ENCODE assay signal across 22 cellular contexts in genomic region chr12:24537241-24537860, GRCh38.
DNase-seq lines count a peak whose midpoint lies in the region; ATAC-seq, FAIRE-seq and TF ChIP-seq lines count a peak whose summit lies in the region.
"Had no signal": no experiment of that assay in that cellular context is flagged by ENCODE, and none has a peak within 500 bp of the region (broad histone marks: within the 10 kb centered on the region; RNA-seq: fewer than 3 reads in every experiment).

No MANE protein-coding gene starts in this region.

- WGBS in K562 (ENCODE audit: insufficient coverage, low coverage, missing lambda C conversion rate) = 3% methylated on average over 3 of the region's 3 CpGs
- no CpG with 5 or more reads among the region's 3 CpGs for WGBS in mesendoderm (ENCODE audit: extremely low coverage, insufficient coverage, low lambda C conversion rate)

- POLR2A ChIA-PET in K562 (lab: Yijun Ruan, JAX) = no interaction called here
- POLR2A ChIA-PET in PC-3 (lab: Charles Lee; ENCODE audit: unreplicated experiment) = no interaction called here

- H3K9ac ChIP-seq in K562 (ENCODE audit: insufficient read depth in 1 of 2, low read depth in 2 of 2, low read length in 2 of 2) (no peak overlapping the region), mesendoderm (ENCODE audit: low read length) (no peak overlapping the region), PC-3 (ENCODE audit: low read length) (no peak overlapping the region)

- H4K20me1 ChIP-seq in K562 (replicated peaks; ENCODE audit: control insufficient read depth, insufficient read depth, low read length) (no peaks in the 10 kb centered on the region), PC-3 (ENCODE audit: low read length) (no peaks in the 10 kb centered on the region)

- no peaks in the 10 kb centered on the region for H3F3A ChIP-seq in PC-3 (ENCODE audit: low read length, unreplicated experiment)

- H3K4me1 ChIP-seq in K562 (replicated peaks in 1 of 2; ENCODE audit: control insufficient read depth in 2 of 2, insufficient read depth in 2 of 2, low read length in 2 of 2) = no peaks in the 10 kb centered on the region
- no peaks in the 10 kb centered on the region for H3K4me1 ChIP-seq in mesendoderm (ENCODE audit: control insufficient read depth, low read depth, low read length)
- no peaks in the 10 kb centered on the region for H3K4me1 ChIP-seq in PC-3 (ENCODE audit: insufficient read depth, low read length)
- H3K4me1 ChIP-seq: prostate gland, suprapubic skin had no signal

- no peaks in the 10 kb centered on the region for H3K9me1 ChIP-seq in K562 (ENCODE audit: control insufficient read depth, insufficient read depth, low read length)

- H3K36me3 ChIP-seq in K562 (ENCODE audit: control insufficient read depth, insufficient read depth, low read length) = no peaks in the 10 kb centered on the region
- H3K36me3 ChIP-seq in mesendoderm (ENCODE audit: control insufficient read depth, insufficient read depth, low read length) = no peaks in the 10 kb centered on the region
- no peaks in the 10 kb centered on the region for H3K36me3 ChIP-seq in PC-3 (ENCODE audit: low read depth, low read length)
- H3K36me3 ChIP-seq: HAP-1, prostate gland, suprapubic skin had no signal

- TF ChIP-seq CTCF in K562 (IDR thresholded peaks at IDR 0.05 in 2 of 3, conservative IDR thresholded peaks at IDR 0.05 in 1 of 3; ENCODE audit: insufficient read depth in 2 of 3, low read depth in 1 of 3, low read length in 3 of 3) (no peak), PC-3 (conservative IDR thresholded peaks at IDR 0.05; ENCODE audit: low read depth, low read length) (no peak)

- H3K27me3 ChIP-seq in K562 (ENCODE audit: control insufficient read depth in 2 of 2, insufficient read depth in 2 of 2, low read length in 2 of 2) = peaks cover 2 to 4% of the 10 kb centered on the region in 2 experiments; a peak in 2 of 5 replicates
- H3K27me3 ChIP-seq in mesendoderm (ENCODE audit: insufficient read depth, low read length, poor library complexity) = no peaks in the 10 kb centered on the region
- peaks cover 24% of the 10 kb centered on the region for H3K27me3 ChIP-seq in PC-3 (ENCODE audit: low read length)
- H3K27me3 ChIP-seq: suprapubic skin had no signal

- intact Hi-C loops in K562 (cut with micrococcal nuclease) = no loop called here
- intact Hi-C loops in PC-3 (cut with micrococcal nuclease) = no loop called here

- H2AK5ac ChIP-seq in mesendoderm (ENCODE audit: low read length) = no peak overlapping the region

- no peaks in the 10 kb centered on the region for H3K9me2 ChIP-seq in PC-3 (replicated peaks; ENCODE audit: low read length)

- CTCF ChIA-PET in K562 (lab: Yijun Ruan, JAX; ENCODE audit: low intra/inter-chr PET ratio) = no interaction called here
- CTCF ChIA-PET in PC-3 (lab: Charles Lee) = no interaction called here

- H3K18ac ChIP-seq in mesendoderm (ENCODE audit: low read length) = no peak overlapping the region

- no TSS peak for BruUV-seq in K562 (replicated peaks; lab: Mats Ljungman, UMichigan)
- no TSS peak for BruUV-seq in PC-3 (replicated peaks; lab: Mats Ljungman, UMichigan)

- H3K4me3 ChIP-seq in K562 (no peak overlapping the region), mesendoderm (ENCODE audit: low read length) (no peak overlapping the region), PC-3 (ENCODE audit: low read length) (no peak overlapping the region)
- H3K4me3 ChIP-seq: HAP-1, prostate gland, suprapubic skin had no signal

- peak overlapping the region; percentile 93 for H4K8ac ChIP-seq in mesendoderm (ENCODE audit: low read depth, low read length)

- H3K4ac ChIP-seq in mesendoderm (ENCODE audit: low read depth, low read length) = no peak overlapping the region

- no peak for TF ChIP-seq POLR2A in K562 (conservative IDR thresholded peaks at IDR 0.05)

- FAIRE-seq in K562 (lab: Jason Lieb, UNC) = no peak

- DNase-seq in NAMALWA (ENCODE audit: low spot score) (peak; percentile 59), K562 (ENCODE audit: extremely low read depth in 1 of 4, low spot score in 3 of 4) (no peak), mesendoderm (no peak), PC-3 (no peak), epidermal melanocyte (ENCODE audit: insufficient read length, low spot score) (no peak), SIG-M5 (lab: John Stamatoyannopoulos, UW) (no peak)
- DNase-seq in activated T-cell treated with anti-CD3 and anti-CD28 coated beads, Interleukin-2, amount 50 U/mL, for 48 hours = no peak
- DNase-seq: activated CD4-positive, alpha-beta T cell treated with anti-CD3 and anti-CD28 coated beads for 36 hours; activated CD8-positive, alpha-beta memory T cell treated with anti-CD3 and anti-CD28 coated beads, Interleukin-2, amount 10 ng/mL, durations not matched to agents 7 days and 5 days; CD8-positive, alpha-beta memory T cell; DMS79; effector CD4-positive, alpha-beta T cell; NCI-H146; NCI-H774; nephron progenitor cell; T-helper 9 cell had no signal

- H2BK5ac ChIP-seq in mesendoderm (ENCODE audit: low read length) = no peak overlapping the region

- H3K9me3 ChIP-seq in K562 (replicated peaks; ENCODE audit: control insufficient read depth, insufficient read depth, low read depth, low read length) (no peaks in the 10 kb centered on the region), PC-3 (ENCODE audit: low read length) (no peaks in the 10 kb centered on the region)
- H3K9me3 ChIP-seq: HAP-1, prostate gland, suprapubic skin had no signal

- H3K79me1 ChIP-seq in mesendoderm (ENCODE audit: low read length) = no peaks in the 10 kb centered on the region

- H3K27ac ChIP-seq in K562 (ENCODE audit: extremely low read depth, low read depth, low read length) = no peak overlapping the region
- H3K27ac ChIP-seq in mesendoderm (ENCODE audit: low read depth, low read length) = no peak overlapping the region
- peak overlapping the region; percentile 19 for H3K27ac ChIP-seq in temporal lobe (ENCODE audit: low read depth, low read length)
- no peak overlapping the region for H3K27ac ChIP-seq in PC-3 (ENCODE audit: low read length)
- H3K27ac ChIP-seq: prostate gland, suprapubic skin had no signal

- in situ Hi-C loops in K562 (cut with MboI) = no loop called here

- H2AFZ ChIP-seq in K562 (ENCODE audit: low read depth, low read length) (no peak overlapping the region), PC-3 (ENCODE audit: low read length) (no peak overlapping the region)

- no peaks in the 10 kb centered on the region for H3K79me2 ChIP-seq in K562 (ENCODE audit: control insufficient read depth, insufficient read depth, low read length)
- H3K79me2 ChIP-seq in mesendoderm (ENCODE audit: control insufficient read depth, insufficient read depth, low read length) = no peaks in the 10 kb centered on the region
- H3K79me2 ChIP-seq in PC-3 (ENCODE audit: low read length) = no peaks in the 10 kb centered on the region

- no peak overlapping the region for H3K56ac ChIP-seq in mesendoderm (ENCODE audit: low read length)

- H3K23ac ChIP-seq in mesendoderm (ENCODE audit: low read length) = no peak overlapping the region

- TF ChIP-seq EP300 in K562 (IDR thresholded peaks at IDR 0.05; ENCODE audit: low read length) = no peak

- H3K4me2 ChIP-seq in K562 (ENCODE audit: insufficient read depth, low read length) (no peak overlapping the region), mesendoderm (ENCODE audit: low read length) (no peak overlapping the region), PC-3 (ENCODE audit: low read length) (no peak overlapping the region)

- H2BK120ac ChIP-seq in mesendoderm (ENCODE audit: low read depth, low read length) = no peak overlapping the region

- ATAC-seq in K562 (no peak), PC-3 (no peak)
- ATAC-seq: activated CD4-positive, alpha-beta T cell treated with anti-CD3 and anti-CD28 coated beads for 36 hours; activated CD8-positive, alpha-beta memory T cell treated with anti-CD3 and anti-CD28 coated beads, Interleukin-2, amount 10 ng/mL, durations not matched to agents 7 days and 5 days; Panc1; SK-N-SH treated with all-trans-retinoic acid at 6 μM for 48 hours had no signal

- H2BK15ac ChIP-seq in mesendoderm (replicated peaks; ENCODE audit: low read depth) = peak overlapping the region; percentile 36

- H4K5ac ChIP-seq in mesendoderm (ENCODE audit: low read length) = no peak overlapping the region

- no peak for TF ChIP-seq RAD21 in K562 (CRISPR knock-in tag; conservative IDR thresholded peaks at IDR 0.05 in 1 of 2, IDR thresholded peaks at IDR 0.05 in 1 of 2)

TF ChIP-seq in K562, 482 proteins besides CTCF, POLR2A, EP300 and RAD21:
- TF ChIP-seq NFIC (IDR thresholded peaks at IDR 0.05) (0 out of 2 replicates have a peak, but pooled peaks have one; percentile 33), ZNF24 (IDR thresholded peaks at IDR 0.05) (no peak), POLR2H (tag; IDR thresholded peaks at IDR 0.05; ENCODE audit: low read depth) (no peak)
- TF ChIP-seq, protein P1, sequence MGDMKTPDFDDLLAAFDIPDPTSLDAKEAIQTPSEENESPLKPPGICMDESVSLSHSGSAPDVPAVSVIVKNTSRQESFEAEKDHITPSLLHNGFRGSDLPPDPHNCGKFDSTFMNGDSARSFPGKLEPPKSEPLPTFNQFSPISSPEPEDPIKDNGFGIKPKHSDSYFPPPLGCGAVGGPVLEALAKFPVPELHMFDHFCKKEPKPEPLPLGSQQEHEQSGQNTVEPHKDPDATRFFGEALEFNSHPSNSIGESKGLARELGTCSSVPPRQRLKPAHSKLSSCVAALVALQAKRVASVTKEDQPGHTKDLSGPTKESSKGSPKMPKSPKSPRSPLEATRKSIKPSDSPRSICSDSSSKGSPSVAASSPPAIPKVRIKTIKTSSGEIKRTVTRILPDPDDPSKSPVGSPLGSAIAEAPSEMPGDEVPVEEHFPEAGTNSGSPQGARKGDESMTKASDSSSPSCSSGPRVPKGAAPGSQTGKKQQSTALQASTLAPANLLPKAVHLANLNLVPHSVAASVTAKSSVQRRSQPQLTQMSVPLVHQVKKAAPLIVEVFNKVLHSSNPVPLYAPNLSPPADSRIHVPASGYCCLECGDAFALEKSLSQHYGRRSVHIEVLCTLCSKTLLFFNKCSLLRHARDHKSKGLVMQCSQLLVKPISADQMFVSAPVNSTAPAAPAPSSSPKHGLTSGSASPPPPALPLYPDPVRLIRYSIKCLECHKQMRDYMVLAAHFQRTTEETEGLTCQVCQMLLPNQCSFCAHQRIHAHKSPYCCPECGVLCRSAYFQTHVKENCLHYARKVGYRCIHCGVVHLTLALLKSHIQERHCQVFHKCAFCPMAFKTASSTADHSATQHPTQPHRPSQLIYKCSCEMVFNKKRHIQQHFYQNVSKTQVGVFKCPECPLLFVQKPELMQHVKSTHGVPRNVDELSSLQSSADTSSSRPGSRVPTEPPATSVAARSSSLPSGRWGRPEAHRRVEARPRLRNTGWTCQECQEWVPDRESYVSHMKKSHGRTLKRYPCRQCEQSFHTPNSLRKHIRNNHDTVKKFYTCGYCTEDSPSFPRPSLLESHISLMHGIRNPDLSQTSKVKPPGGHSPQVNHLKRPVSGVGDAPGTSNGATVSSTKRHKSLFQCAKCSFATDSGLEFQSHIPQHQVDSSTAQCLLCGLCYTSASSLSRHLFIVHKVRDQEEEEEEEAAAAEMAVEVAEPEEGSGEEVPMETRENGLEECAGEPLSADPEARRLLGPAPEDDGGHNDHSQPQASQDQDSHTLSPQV (IDR thresholded peaks at IDR 0.05) = no peak
TF ChIP-seq in K562: peak in this region for 1.
